10 cellular contexts compared by ENCODE assay signal in the genomic region with DNA sequence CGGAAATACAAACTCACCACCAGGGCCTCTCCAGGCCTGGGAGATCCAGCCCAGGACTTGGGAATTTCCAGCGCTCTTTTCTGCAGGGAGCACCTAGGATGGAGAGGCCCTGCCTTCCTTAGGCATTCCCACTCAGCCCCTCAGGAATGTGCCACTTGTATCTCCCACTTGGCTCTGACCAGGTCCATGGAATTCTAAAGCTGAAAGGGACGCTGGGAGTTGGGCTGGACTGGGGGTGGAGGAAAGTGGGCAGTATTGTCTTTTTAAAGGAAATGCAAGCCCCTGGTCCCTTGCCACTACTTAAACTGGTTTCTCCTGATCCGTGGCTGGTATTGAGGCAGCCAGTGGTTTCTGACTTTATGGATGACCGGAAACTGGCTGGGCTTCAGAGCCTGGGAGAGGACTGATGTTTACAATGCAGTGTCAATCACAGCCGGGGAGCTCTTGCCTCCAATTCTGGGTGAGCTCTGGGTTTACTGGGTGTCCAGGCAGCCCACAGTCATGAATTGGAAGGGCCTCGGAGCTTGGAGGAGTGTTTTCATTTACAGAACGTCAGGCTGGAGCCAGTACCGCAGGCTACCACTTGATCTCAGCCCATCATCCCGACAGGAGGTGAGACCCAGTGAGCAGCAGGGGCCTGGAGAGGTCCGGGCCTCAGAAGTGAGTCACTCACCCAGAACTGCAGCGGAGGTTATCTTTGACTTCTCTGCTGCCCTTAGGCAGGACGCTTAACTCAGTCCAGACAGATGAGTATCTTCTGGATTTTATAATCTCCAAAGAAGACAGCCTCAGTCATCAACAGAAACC. TPM values are rescaled to one million over a fixed set of nuclear protein-coding genes. Genes with fewer than 3 reads are reported as not detected.
DNase-seq lines count a peak whose midpoint lies in the region; ATAC-seq, FAIRE-seq and TF ChIP-seq lines count a peak whose summit lies in the region.
"Had no signal": no experiment of that assay in that cellular context is flagged by ENCODE, and none has a peak within 500 bp of the region (broad histone marks: within the 10 kb centered on the region; RNA-seq: fewer than 3 reads in every experiment).

No MANE protein-coding gene starts in this region.

- no peaks in the 10 kb centered on the region for H3F3A ChIP-seq in MM.1S (ENCODE audit: insufficient read depth, low read length)

- H3K36me3 ChIP-seq in SJSA1 (peaks cover 23% of the 10 kb centered on the region), osteoblast (ENCODE audit: insufficient read depth, low read length) (peaks cover 3% of the 10 kb centered on the region), MM.1S (replicated peaks; ENCODE audit: insufficient read depth, low read length) (no peaks in the 10 kb centered on the region)

- H3K27me3 ChIP-seq in SJSA1 (replicated peaks): no peaks in the 10 kb centered on the region
- H3K27me3 ChIP-seq in osteoblast (ENCODE audit: insufficient read depth, low read length): no peaks in the 10 kb centered on the region
- H3K27me3 ChIP-seq in MM.1S (replicated peaks; ENCODE audit: insufficient read depth, low read length): no peaks in the 10 kb centered on the region

- H3K9me3 ChIP-seq in SJSA1 (replicated peaks): no peaks in the 10 kb centered on the region
- H3K9me3 ChIP-seq in osteoblast (ENCODE audit: low read depth, low read length): no peaks in the 10 kb centered on the region
- H3K9me3 ChIP-seq in MM.1S (replicated peaks; ENCODE audit: insufficient read depth, low read length): no peaks in the 10 kb centered on the region

- TF ChIP-seq CTCF in osteoblast (IDR thresholded peaks at IDR 0.05; ENCODE audit: extremely low read depth, low read depth, low read length) (no peak), MM.1S (IDR thresholded peaks at IDR 0.05; ENCODE audit: low read length) (no peak)

- ATAC-seq in HG02642 (IDR thresholded peaks at IDR 0.05; ENCODE audit: poor library complexity, unreplicated experiment): no peak

- peak overlapping the region; percentile 72 for H3K27ac ChIP-seq in SJSA1
- peak overlapping the region; percentile 36 for H3K27ac ChIP-seq in osteoblast (ENCODE audit: low read depth, low read length)
- no peak overlapping the region for H3K27ac ChIP-seq in MM.1S (ENCODE audit: low read length)

- H3K4me3 ChIP-seq in SJSA1: peak overlapping the region; percentile 5; the same call in 1 of the 2 replicates
- H3K4me3 ChIP-seq in osteoblast (ENCODE audit: insufficient read depth, low read length): peak overlapping the region; percentile 23
- no peak overlapping the region for H3K4me3 ChIP-seq in MM.1S (ENCODE audit: low read length)

- H3K9ac ChIP-seq in MM.1S (ENCODE audit: low read length): no peak overlapping the region

- peak overlapping the region; percentile 43 for H3K4me2 ChIP-seq in osteoblast (ENCODE audit: insufficient read depth, low read length)
- no peak overlapping the region for H3K4me2 ChIP-seq in MM.1S (ENCODE audit: low read depth, low read length)

- H3K9me2 ChIP-seq in MM.1S (replicated peaks; ENCODE audit: insufficient read depth, low read length): no peaks in the 10 kb centered on the region

- DNase-seq in SJSA1 (ENCODE audit: low read depth in 1 of 2, low spot score in 2 of 2): peak; percentile 87 to 91
- peak; percentile 26 to 49 for DNase-seq in erythroblast (lab: John Stamatoyannopoulos, UW)
- DNase-seq in osteoblast (ENCODE audit: insufficient read length, low spot score, missing footprints): peak; percentile 99
- DNase-seq in NCI-H2171 treated with DMSO at 0.1 percent for 48 hours (lab: John Stamatoyannopoulos, UW): no peak
- DNase-seq in MM.1S: no peak
- DNase-seq in NCI-H510A (lab: John Stamatoyannopoulos, UW): no peak
- DNase-seq: activated naive CD4-positive, alpha-beta T cell; NCI-H1694 treated with DMSO at 0.1 percent for 48 hours had no signal

- H2AFZ ChIP-seq in osteoblast (ENCODE audit: low read length) (no peak overlapping the region), MM.1S (ENCODE audit: low read length) (no peak overlapping the region)

- FAIRE-seq in G401.6 (lab: Jason Lieb, UNC): peak; percentile 90

- TF ChIP-seq POLR2A in erythroblast (IDR thresholded peaks at IDR 0.05; ENCODE audit: low read length): no peak

- peaks cover 31% of the 10 kb centered on the region for H3K4me1 ChIP-seq in SJSA1 (replicated peaks)
- H3K4me1 ChIP-seq in osteoblast (ENCODE audit: insufficient read depth, low read length): peaks cover 21% of the 10 kb centered on the region
- H3K4me1 ChIP-seq in MM.1S (ENCODE audit: low read length): no peaks in the 10 kb centered on the region

- H4K20me1 ChIP-seq in osteoblast (ENCODE audit: insufficient read depth, low read length) (peaks cover 81% of the 10 kb centered on the region), MM.1S (ENCODE audit: insufficient read depth, low read length) (peaks cover 4% of the 10 kb centered on the region; the same call in 1 of the 2 replicates)

- H3K79me2 ChIP-seq in osteoblast (ENCODE audit: insufficient read depth, low read length): peaks cover 72% of the 10 kb centered on the region
- peaks cover 35% of the 10 kb centered on the region for H3K79me2 ChIP-seq in MM.1S (ENCODE audit: low read length)

RNA-seq across cellular contexts. Expression of a gene that starts 27.3 kb away (rescaled TPM):
- total RNA-seq in SJSA1 (2014; rRNA removed; shearing (Covaris generic)): 19.9 and 36.6 TPM in 2 replicates
- total RNA-seq in osteoblast: 39.8 and 45.7 TPM in 2 replicates

RNA-seq across cellular contexts. Expression of a gene that starts 30.3 kb away (rescaled TPM):
- total RNA-seq in SJSA1 (2014; rRNA removed; shearing (Covaris generic)): 32.5 and 34.5 TPM in 2 replicates
- 17.4 and 18.1 TPM in 2 replicates for total RNA-seq in osteoblast

RNA-seq across cellular contexts. Expression of a gene that starts 32.9 kb away (rescaled TPM):
- 104 and 120 TPM in 2 replicates for total RNA-seq in SJSA1 (2014; rRNA removed; shearing (Covaris generic))
- total RNA-seq in osteoblast: 87.6 and 95.2 TPM in 2 replicates

RNA-seq across cellular contexts. Expression of a gene that starts 53.9 kb away (rescaled TPM):
- total RNA-seq in SJSA1 (2014; rRNA removed; shearing (Covaris generic)): not detected in 2 replicates
- not detected in 2 replicates for total RNA-seq in osteoblast

RNA-seq across cellular contexts. Expression of a gene that starts 54.2 kb away (rescaled TPM):
- total RNA-seq in SJSA1 (2014; rRNA removed; shearing (Covaris generic)): 95.5 and 100 TPM in 2 replicates
- 52.2 and 61.5 TPM in 2 replicates for total RNA-seq in osteoblast

Comparison
In these comparisons a context has a peak if more than half of its experiments do, and no peak if none do; other contexts are left out.
1. DNase-seq: peak in SJSA1 (2 of 2), erythroblast (2 of 2) and osteoblast (single experiment); none in NCI-H2171 treated with DMSO at 0.1 percent for 48 hours (single experiment), MM.1S (single experiment) and NCI-H510A (single experiment).